Comparison of ENCODE assay signal across 21 cellular contexts in the genomic region with DNA sequence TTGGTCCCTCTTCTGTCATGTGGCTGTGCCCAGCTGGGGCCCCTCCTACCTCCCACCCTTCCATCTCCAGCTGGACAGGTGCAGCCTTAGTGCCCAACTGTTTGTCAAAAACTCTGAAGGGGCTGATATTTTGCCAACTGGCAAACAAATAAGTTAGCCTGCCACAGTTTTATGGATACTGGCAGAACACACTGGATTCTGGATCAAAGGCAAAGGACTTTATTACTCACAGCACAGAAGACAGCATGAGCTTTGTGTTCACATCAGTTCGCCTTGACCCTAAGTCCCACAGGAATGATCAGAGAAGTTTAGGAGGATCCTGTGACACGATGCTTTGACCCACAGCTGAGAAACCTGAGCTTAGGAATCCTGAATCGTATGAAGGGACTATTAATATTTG. TPM values are rescaled to one million over a fixed set of nuclear protein-coding genes. Genes with fewer than 3 reads are reported as not detected.
DNase-seq lines count a peak whose midpoint lies in the region; ATAC-seq and TF ChIP-seq lines count a peak whose summit lies in the region.
"Had no signal": no experiment of that assay in that cellular context is flagged by ENCODE, and none has a peak within 500 bp of the region (broad histone marks: within the 10 kb centered on the region; RNA-seq: fewer than 3 reads in every experiment).

No MANE protein-coding gene starts in this region.

- H3K4me3 ChIP-seq in upper lobe of left lung, result no peak overlapping the region

- no peak for ATAC-seq in activated CD8-positive, alpha-beta memory T cell treated with anti-CD3 and anti-CD28 coated beads, Interleukin-2, amount 10 ng/mL, durations not matched to agents 7 days and 5 days
- ATAC-seq in upper lobe of left lung (ENCODE audit: low FRiP score in 2 of 2), result no peak

- no peaks in the 10 kb centered on the region for H3K4me1 ChIP-seq in upper lobe of left lung

- no peaks in the 10 kb centered on the region for H3K9me3 Mint-ChIP-seq in activated CD8-positive, alpha-beta memory T cell treated with anti-CD3 and anti-CD28 coated beads, Interleukin-2, amount 10 ng/mL, durations not matched to agents 7 days and 5 days (ENCODE audit: low read depth)

- H3K4me3 Mint-ChIP-seq in activated CD8-positive, alpha-beta memory T cell treated with anti-CD3 and anti-CD28 coated beads, Interleukin-2, amount 10 ng/mL, durations not matched to agents 7 days and 5 days, result no peak overlapping the region

- no peak overlapping the region for H3K27ac Mint-ChIP-seq in activated CD8-positive, alpha-beta memory T cell treated with anti-CD3 and anti-CD28 coated beads, Interleukin-2, amount 10 ng/mL, durations not matched to agents 7 days and 5 days

- no peaks in the 10 kb centered on the region for H3K4me1 Mint-ChIP-seq in activated CD8-positive, alpha-beta memory T cell treated with anti-CD3 and anti-CD28 coated beads, Interleukin-2, amount 10 ng/mL, durations not matched to agents 7 days and 5 days

- no peak for TF ChIP-seq EP300 in upper lobe of left lung (IDR thresholded peaks at IDR 0.05)

- H3K27ac ChIP-seq in upper lobe of left lung, result no peak overlapping the region
- H3K27ac ChIP-seq: KMS-11 had no signal

- 52 to 61% methylated on average over 3 of the region's 3 CpGs for WGBS in upper lobe of left lung, 2 donors

- peak; percentile 8 for DNase-seq in activated CD8-positive, alpha-beta memory T cell treated with anti-CD3 and anti-CD28 coated beads, Interleukin-2, amount 50 U/mL, for 48 hours
- DNase-seq in activated CD8-positive, alpha-beta memory T cell treated with anti-CD3 and anti-CD28 coated beads, Interleukin-2, amount 10 ng/mL, durations not matched to agents 7 days and 5 days, result no peak
- DNase-seq in SK-MEL-5 (ENCODE audit: low read depth, low spot score), result peak; percentile 54
- peak; percentile 37 for DNase-seq in myocyte (ENCODE audit: low read depth)
- DNase-seq in MV-4-11 (lab: John Stamatoyannopoulos, UW), result no peak
- DNase-seq in upper lobe of left lung, result no peak
- no peak for DNase-seq in cerebellum (ENCODE audit: low spot score)
- no peak for DNase-seq in medulla oblongata (ENCODE audit: extremely low spot score)
- DNase-seq: AML-193, DMS53, GDM1, IMR-90, NCI-H1105 treated with DMSO at 0.1 percent for 48 hours, NCI-H2029 treated with DMSO at 0.1 percent for 48 hours, NCI-H524 treated with DMSO at 0.1 percent for 48 hours, NCI-H82, OCI-M1, Right ventricle myocardium superior had no signal

- peaks cover 24% of the 10 kb centered on the region for H3K27me3 Mint-ChIP-seq in activated CD8-positive, alpha-beta memory T cell treated with anti-CD3 and anti-CD28 coated beads, Interleukin-2, amount 10 ng/mL, durations not matched to agents 7 days and 5 days

- no peaks in the 10 kb centered on the region for H3K36me3 Mint-ChIP-seq in activated CD8-positive, alpha-beta memory T cell treated with anti-CD3 and anti-CD28 coated beads, Interleukin-2, amount 10 ng/mL, durations not matched to agents 7 days and 5 days

- CTCF ChIA-PET in activated CD8-positive, alpha-beta memory T cell treated with anti-CD3 and anti-CD28 coated beads, Interleukin-2, amount 10 ng/mL, durations not matched to agents 7 days and 5 days (lab: Charles Lee), result no interaction called here

- TF ChIP-seq CTCF in upper lobe of left lung (IDR thresholded peaks at IDR 0.05), result no peak

- H3K27me3 ChIP-seq in upper lobe of left lung, result no peaks in the 10 kb centered on the region

- no peaks in the 10 kb centered on the region for H3K9me3 ChIP-seq in upper lobe of left lung

- in situ Hi-C loops in SK-MEL-5 (cut with HindIII; ENCODE audit: low pct_unique_long_range_greater_than_20kb, low sequenced_read_pairs), result no loop called here

- no peak for TF ChIP-seq POLR2A in upper lobe of left lung (IDR thresholded peaks at IDR 0.05)

- H3K36me3 ChIP-seq in upper lobe of left lung, result no peaks in the 10 kb centered on the region

RNA-seq across cellular contexts. Expression of a gene that starts 16.4 kb away (rescaled TPM):
- total RNA-seq in activated CD8-positive, alpha-beta memory T cell treated with anti-CD3 and anti-CD28 coated beads, Interleukin-2, amount 10 ng/mL, durations not matched to agents 7 days and 5 days, result under 1 TPM in 1 of 2 experiments, not detected in 1; 0.29 TPM
- 0.96 and 2.0 TPM in 2 replicates for total RNA-seq in SK-MEL-5 (2014; rRNA removed; shearing (Covaris generic))
- 0.63 and 4.5 TPM in 2 replicates for polyA plus RNA-seq in SK-MEL-5 (2015; cell fraction: cytosol; rRNA removed)
- 19.7 and 22.8 TPM in 2 replicates for polyA plus RNA-seq in SK-MEL-5 (2015; cell fraction: nucleus; rRNA removed)
- total RNA-seq in myocyte (not detected in 2 replicates), upper lobe of left lung (not detected), cerebellum (0.09 TPM)
- not detected for polyA plus RNA-seq in myocyte (2012)
- total RNA-seq: A172, IMR-90, Right ventricle myocardium superior had no signal
- polyA plus RNA-seq: AG04450, IMR-90 had no signal

RNA-seq across cellular contexts. Expression of a gene that starts 21.6 kb away (rescaled TPM):
- not detected for total RNA-seq in activated CD8-positive, alpha-beta memory T cell treated with anti-CD3 and anti-CD28 coated beads, Interleukin-2, amount 10 ng/mL, durations not matched to agents 7 days and 5 days
- total RNA-seq in SK-MEL-5 (2014; rRNA removed; shearing (Covaris generic)), result 1.0 TPM in 1 of 2 replicates, not detected in the other
- polyA plus RNA-seq in SK-MEL-5 (2015; cell fraction: cytosol; rRNA removed), result 0.25 and 0.95 TPM in 2 replicates
- polyA plus RNA-seq in SK-MEL-5 (2015; cell fraction: nucleus; rRNA removed), result not detected in 2 replicates
- total RNA-seq in myocyte (not detected in 2 replicates), upper lobe of left lung (not detected), cerebellum (1.4 TPM)
- 0.08 TPM for polyA plus RNA-seq in myocyte (2012)
- total RNA-seq: A172, IMR-90, Right ventricle myocardium superior had no signal
- polyA plus RNA-seq: AG04450, IMR-90 had no signal

RNA-seq across cellular contexts. Expression of a gene that starts 34.9 kb away (rescaled TPM):
- not detected for total RNA-seq in activated CD8-positive, alpha-beta memory T cell treated with anti-CD3 and anti-CD28 coated beads, Interleukin-2, amount 10 ng/mL, durations not matched to agents 7 days and 5 days
- total RNA-seq in SK-MEL-5 (2014; rRNA removed; shearing (Covaris generic)), result not detected in 2 replicates
- polyA plus RNA-seq in SK-MEL-5 (2015; cell fraction: cytosol; rRNA removed), result not detected in 2 replicates
- polyA plus RNA-seq in SK-MEL-5 (2015; cell fraction: nucleus; rRNA removed), result not detected in 2 replicates
- not detected in 2 replicates for total RNA-seq in myocyte
- not detected for polyA plus RNA-seq in myocyte (2012)
- under 1 TPM in 1 of 6 donors, not detected in 5; 0.33 TPM for total RNA-seq in upper lobe of left lung
- not detected for total RNA-seq in cerebellum
- total RNA-seq: A172, IMR-90, Right ventricle myocardium superior had no signal
- polyA plus RNA-seq: AG04450, IMR-90 had no signal

RNA-seq across cellular contexts. Expression of a gene that starts 56.3 kb away (rescaled TPM):
- not detected for total RNA-seq in activated CD8-positive, alpha-beta memory T cell treated with anti-CD3 and anti-CD28 coated beads, Interleukin-2, amount 10 ng/mL, durations not matched to agents 7 days and 5 days
- not detected in 2 replicates for total RNA-seq in SK-MEL-5 (2014; rRNA removed; shearing (Covaris generic))
- 0.23 and 1.1 TPM in 2 replicates for polyA plus RNA-seq in SK-MEL-5 (2015; cell fraction: cytosol; rRNA removed)
- 1.1 TPM in 1 of 2 replicates, not detected in the other for polyA plus RNA-seq in SK-MEL-5 (2015; cell fraction: nucleus; rRNA removed)
- not detected in 2 replicates for total RNA-seq in myocyte
- polyA plus RNA-seq in myocyte (2012), result not detected
- total RNA-seq in upper lobe of left lung, result not detected
- total RNA-seq in cerebellum, result not detected
- total RNA-seq: A172, IMR-90, Right ventricle myocardium superior had no signal
- polyA plus RNA-seq: AG04450, IMR-90 had no signal

Comparison
In these comparisons a context has a peak if more than half of its experiments do, and no peak if none do; other contexts are left out.
1. DNase-seq: peak in activated CD8-positive, alpha-beta memory T cell treated with anti-CD3 and anti-CD28 coated beads, Interleukin-2, amount 50 U/mL, for 48 hours (single experiment), SK-MEL-5 (single experiment) and myocyte (single experiment); none in activated CD8-positive, alpha-beta memory T cell treated with anti-CD3 and anti-CD28 coated beads, Interleukin-2, amount 10 ng/mL, durations not matched to agents 7 days and 5 days (single experiment), MV-4-11 (single experiment), upper lobe of left lung (0 of 2), cerebellum (single experiment) and medulla oblongata (single experiment).